In genomic region chr9:81549500-81550206, GRCh38 we compare ENCODE assay signal across 1 cellular context.
TF ChIP-seq lines count a peak whose summit lies in the region.

No MANE protein-coding gene starts in this region.

TF ChIP-seq in HepG2, 621 proteins besides CTCF, POLR2A, EP300 and RAD21 (continued from another document and continues in another):
- TF ChIP-seq REST (IDR thresholded peaks at IDR 0.05; ENCODE audit: borderline replicate concordance in 1 of 2, low read depth in 1 of 2, low read length in 2 of 2) (no peak), BRCA1 (CRISPR knock-in tag; IDR thresholded peaks at IDR 0.05) (0 out of 2 replicates have a peak, but pooled peaks have one; percentile 1), SAP130 (CRISPR knock-in tag; IDR thresholded peaks at IDR 0.05; ENCODE audit: low read depth) (peak; percentile 63), FOXA3 (CRISPR knock-in tag; IDR thresholded peaks at IDR 0.05) (peak; percentile 86), DNMT1 (CRISPR knock-in tag; IDR thresholded peaks at IDR 0.05) (no peak), GFI1 (CRISPR knock-in tag; IDR thresholded peaks at IDR 0.05; ENCODE audit: borderline replicate concordance) (peak; percentile 73), ZNF646 (CRISPR knock-in tag; IDR thresholded peaks at IDR 0.05) (peak; percentile 54; the same call in 1 of the 2 replicates), KDM5B (CRISPR knock-in tag; IDR thresholded peaks at IDR 0.05; ENCODE audit: borderline replicate concordance) (no peak), NR2F2 (IDR thresholded peaks at IDR 0.05; ENCODE audit: borderline replicate concordance, low read depth) (0 out of 2 replicates have a peak, but pooled peaks have one; percentile 33), ZGPAT (CRISPR knock-in tag; IDR thresholded peaks at IDR 0.05) (0 out of 2 replicates have a peak, but pooled peaks have one; percentile 41), ARNTL (CRISPR knock-in tag; IDR thresholded peaks at IDR 0.05) (peak; percentile 51; the same call in 1 of the 2 replicates), PPARG (CRISPR knock-in tag; conservative IDR thresholded peaks at IDR 0.05) (peak; percentile 48; the same call in 1 of the 2 replicates), FOSL1 (CRISPR knock-in tag; IDR thresholded peaks at IDR 0.05; ENCODE audit: borderline replicate concordance) (peak; percentile 51; the same call in 1 of the 2 replicates), ISL2 (CRISPR knock-in tag; IDR thresholded peaks at IDR 0.05) (peak; percentile 89), MBD4 (IDR thresholded peaks at IDR 0.05; ENCODE audit: borderline replicate concordance, low read length) (0 out of 2 replicates have a peak, but pooled peaks have one; percentile 55), TEAD3 (CRISPR knock-in tag; optimal IDR thresholded peaks at IDR 0.05; ENCODE audit: borderline replicate concordance) (peak; percentile 77), ZSCAN20 (CRISPR knock-in tag; IDR thresholded peaks at IDR 0.05; ENCODE audit: borderline replicate concordance) (0 out of 2 replicates have a peak, but pooled peaks have one; percentile 73), ZNF446 (CRISPR knock-in tag; IDR thresholded peaks at IDR 0.05) (0 out of 2 replicates have a peak, but pooled peaks have one; percentile 41), CREBL2 (CRISPR knock-in tag; IDR thresholded peaks at IDR 0.05; ENCODE audit: borderline replicate concordance) (no peak), MEIS1 (CRISPR knock-in tag; IDR thresholded peaks at IDR 0.05; ENCODE audit: borderline replicate concordance) (peak; percentile 38; the same call in 1 of the 2 replicates)
- TF ChIP-seq, protein P1, sequence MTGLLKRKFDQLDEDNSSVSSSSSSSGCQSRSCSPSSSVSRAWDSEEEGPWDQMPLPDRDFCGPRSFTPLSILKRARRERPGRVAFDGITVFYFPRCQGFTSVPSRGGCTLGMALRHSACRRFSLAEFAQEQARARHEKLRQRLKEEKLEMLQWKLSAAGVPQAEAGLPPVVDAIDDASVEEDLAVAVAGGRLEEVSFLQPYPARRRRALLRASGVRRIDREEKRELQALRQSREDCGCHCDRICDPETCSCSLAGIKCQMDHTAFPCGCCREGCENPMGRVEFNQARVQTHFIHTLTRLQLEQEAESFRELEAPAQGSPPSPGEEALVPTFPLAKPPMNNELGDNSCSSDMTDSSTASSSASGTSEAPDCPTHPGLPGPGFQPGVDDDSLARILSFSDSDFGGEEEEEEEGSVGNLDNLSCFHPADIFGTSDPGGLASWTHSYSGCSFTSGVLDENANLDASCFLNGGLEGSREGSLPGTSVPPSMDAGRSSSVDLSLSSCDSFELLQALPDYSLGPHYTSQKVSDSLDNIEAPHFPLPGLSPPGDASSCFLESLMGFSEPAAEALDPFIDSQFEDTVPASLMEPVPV (CRISPR knock-in tag; IDR thresholded peaks at IDR 0.05) = no peak
- TF ChIP-seq, protein P2, sequence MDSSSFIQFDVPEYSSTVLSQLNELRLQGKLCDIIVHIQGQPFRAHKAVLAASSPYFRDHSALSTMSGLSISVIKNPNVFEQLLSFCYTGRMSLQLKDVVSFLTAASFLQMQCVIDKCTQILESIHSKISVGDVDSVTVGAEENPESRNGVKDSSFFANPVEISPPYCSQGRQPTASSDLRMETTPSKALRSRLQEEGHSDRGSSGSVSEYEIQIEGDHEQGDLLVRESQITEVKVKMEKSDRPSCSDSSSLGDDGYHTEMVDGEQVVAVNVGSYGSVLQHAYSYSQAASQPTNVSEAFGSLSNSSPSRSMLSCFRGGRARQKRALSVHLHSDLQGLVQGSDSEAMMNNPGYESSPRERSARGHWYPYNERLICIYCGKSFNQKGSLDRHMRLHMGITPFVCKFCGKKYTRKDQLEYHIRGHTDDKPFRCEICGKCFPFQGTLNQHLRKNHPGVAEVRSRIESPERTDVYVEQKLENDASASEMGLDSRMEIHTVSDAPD (CRISPR knock-in tag; IDR thresholded peaks at IDR 0.05) = no peak
- TF ChIP-seq, protein P3, sequence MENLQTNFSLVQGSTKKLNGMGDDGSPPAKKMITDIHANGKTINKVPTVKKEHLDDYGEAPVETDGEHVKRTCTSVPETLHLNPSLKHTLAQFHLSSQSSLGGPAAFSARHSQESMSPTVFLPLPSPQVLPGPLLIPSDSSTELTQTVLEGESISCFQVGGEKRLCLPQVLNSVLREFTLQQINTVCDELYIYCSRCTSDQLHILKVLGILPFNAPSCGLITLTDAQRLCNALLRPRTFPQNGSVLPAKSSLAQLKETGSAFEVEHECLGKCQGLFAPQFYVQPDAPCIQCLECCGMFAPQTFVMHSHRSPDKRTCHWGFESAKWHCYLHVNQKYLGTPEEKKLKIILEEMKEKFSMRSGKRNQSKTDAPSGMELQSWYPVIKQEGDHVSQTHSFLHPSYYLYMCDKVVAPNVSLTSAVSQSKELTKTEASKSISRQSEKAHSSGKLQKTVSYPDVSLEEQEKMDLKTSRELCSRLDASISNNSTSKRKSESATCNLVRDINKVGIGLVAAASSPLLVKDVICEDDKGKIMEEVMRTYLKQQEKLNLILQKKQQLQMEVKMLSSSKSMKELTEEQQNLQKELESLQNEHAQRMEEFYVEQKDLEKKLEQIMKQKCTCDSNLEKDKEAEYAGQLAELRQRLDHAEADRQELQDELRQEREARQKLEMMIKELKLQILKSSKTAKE (CRISPR knock-in tag; IDR thresholded peaks at IDR 0.05; ENCODE audit: borderline replicate concordance) = peak; percentile 72
- TF ChIP-seq, protein P4, sequence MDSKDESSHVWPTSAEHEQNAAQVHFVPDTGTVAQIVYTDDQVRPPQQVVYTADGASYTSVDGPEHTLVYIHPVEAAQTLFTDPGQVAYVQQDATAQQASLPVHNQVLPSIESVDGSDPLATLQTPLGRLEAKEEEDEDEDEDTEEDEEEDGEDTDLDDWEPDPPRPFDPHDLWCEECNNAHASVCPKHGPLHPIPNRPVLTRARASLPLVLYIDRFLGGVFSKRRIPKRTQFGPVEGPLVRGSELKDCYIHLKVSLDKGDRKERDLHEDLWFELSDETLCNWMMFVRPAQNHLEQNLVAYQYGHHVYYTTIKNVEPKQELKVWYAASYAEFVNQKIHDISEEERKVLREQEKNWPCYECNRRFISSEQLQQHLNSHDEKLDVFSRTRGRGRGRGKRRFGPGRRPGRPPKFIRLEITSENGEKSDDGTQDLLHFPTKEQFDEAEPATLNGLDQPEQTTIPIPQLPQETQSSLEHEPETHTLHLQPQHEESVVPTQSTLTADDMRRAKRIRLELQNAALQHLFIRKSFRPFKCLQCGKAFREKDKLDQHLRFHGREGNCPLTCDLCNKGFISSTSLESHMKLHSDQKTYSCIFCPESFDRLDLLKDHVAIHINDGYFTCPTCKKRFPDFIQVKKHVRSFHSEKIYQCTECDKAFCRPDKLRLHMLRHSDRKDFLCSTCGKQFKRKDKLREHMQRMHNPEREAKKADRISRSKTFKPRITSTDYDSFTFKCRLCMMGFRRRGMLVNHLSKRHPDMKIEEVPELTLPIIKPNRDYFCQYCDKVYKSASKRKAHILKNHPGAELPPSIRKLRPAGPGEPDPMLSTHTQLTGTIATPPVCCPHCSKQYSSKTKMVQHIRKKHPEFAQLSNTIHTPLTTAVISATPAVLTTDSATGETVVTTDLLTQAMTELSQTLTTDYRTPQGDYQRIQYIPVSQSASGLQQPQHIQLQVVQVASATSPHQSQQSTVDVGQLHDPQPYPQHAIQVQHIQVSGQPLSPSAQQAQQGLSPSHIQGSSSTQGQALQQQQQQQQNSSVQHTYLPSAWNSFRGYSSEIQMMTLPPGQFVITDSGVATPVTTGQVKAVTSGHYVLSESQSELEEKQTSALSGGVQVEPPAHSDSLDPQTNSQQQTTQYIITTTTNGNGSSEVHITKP (CRISPR knock-in tag; IDR thresholded peaks at IDR 0.05; ENCODE audit: low read depth) = peak; percentile 71; the same call in 1 of the 2 replicates
